21 cellular contexts compared by ENCODE assay signal in genomic region chr18:35121038-35121437, GRCh38.
DNase-seq lines count a peak whose midpoint lies in the region; ATAC-seq and TF ChIP-seq lines count a peak whose summit lies in the region.
"Had no signal": no experiment of that assay in that cellular context is flagged by ENCODE, and none has a peak within 500 bp of the region (broad histone marks: within the 10 kb centered on the region; RNA-seq: fewer than 3 reads in every experiment).

No MANE protein-coding gene starts in this region.

- H3K27me3 ChIP-seq in CD4-positive, CD25-positive, alpha-beta regulatory T cell (ENCODE audit: control insufficient read depth, insufficient read depth, low read length) = no peaks in the 10 kb centered on the region
- H3K27me3 ChIP-seq: SJSA1 had no signal

- POLR2A ChIA-PET in HEK293 (lab: Yijun Ruan, JAX) = interaction anchor here (0.6 kb wide), 1 partner anchor 14 kb away, joined by 3 read pairs; no protein-coding TSS in a partner anchor
- POLR2A ChIA-PET in naive thymus-derived CD8-positive, alpha-beta T cell (lab: Charles Lee) = no interaction called here

- no peak for ATAC-seq in CD4-positive, CD25-positive, alpha-beta regulatory T cell (ENCODE audit: low read depth in 2 of 2)
- ATAC-seq in naive thymus-derived CD8-positive, alpha-beta T cell = no peak
- ATAC-seq in GM19351 (IDR thresholded peaks at IDR 0.05; ENCODE audit: unreplicated experiment) (no peak), HG03280 (IDR thresholded peaks at IDR 0.05; ENCODE audit: unreplicated experiment) (no peak)
- ATAC-seq: A549, Panc1 had no signal

- H3K9me3 ChIP-seq in CD4-positive, CD25-positive, alpha-beta regulatory T cell (ENCODE audit: control insufficient read depth in 2 of 2, low read length in 2 of 2) = no peaks in the 10 kb centered on the region
- H3K9me3 ChIP-seq in HEK293 (ENCODE audit: control insufficient read depth, insufficient read depth, low read depth, low read length) = no peaks in the 10 kb centered on the region
- H3K9me3 ChIP-seq: A549, SJSA1 had no signal

- H3K4me3 ChIP-seq in CD4-positive, CD25-positive, alpha-beta regulatory T cell (ENCODE audit: low read depth, low read length) = no peak overlapping the region
- no peak overlapping the region for H3K4me3 ChIP-seq in HEK293 (ENCODE audit: low read depth, low read length)
- H3K4me3 ChIP-seq: A549, SJSA1 had no signal

- H3K9me3 Mint-ChIP-seq in CD4-positive, CD25-positive, alpha-beta regulatory T cell = no peaks in the 10 kb centered on the region
- H3K9me3 Mint-ChIP-seq in naive thymus-derived CD8-positive, alpha-beta T cell = no peaks in the 10 kb centered on the region
- H3K9me3 Mint-ChIP-seq: HFFc6 had no signal

- H3K4me1 Mint-ChIP-seq in CD4-positive, CD25-positive, alpha-beta regulatory T cell = peaks cover 24 to 69% (median 36%) of the 10 kb centered on the region in 4 donors
- peaks cover 29 to 83% (median 82%) of the 10 kb centered on the region in 4 donors for H3K4me1 Mint-ChIP-seq in naive thymus-derived CD8-positive, alpha-beta T cell

- no peak for DNase-seq in CD4-positive, CD25-positive, alpha-beta regulatory T cell
- no peak for DNase-seq in naive thymus-derived CD8-positive, alpha-beta T cell
- no peak for DNase-seq in activated CD4-positive, alpha-beta T cell treated with anti-CD3 and anti-CD28 coated beads for 4 hours
- DNase-seq: COR-L47; DMS79; HFFc6; KBM-7; NCI-H1436 treated with DMSO at 0.1 percent for 48 hours; NCI-H1930; NCI-H774; NK-92 treated with Interleukin-12 subunit alpha and Interleukin-12 subunit beta, amount 100 ng/mL, for 24 hours had no signal

- peaks cover 13% of the 10 kb centered on the region for H3K36me3 ChIP-seq in CD4-positive, CD25-positive, alpha-beta regulatory T cell (ENCODE audit: control insufficient read depth, insufficient read depth, low read length)
- H3K36me3 ChIP-seq in HEK293 (ENCODE audit: control insufficient read depth in 2 of 2, insufficient read depth in 1 of 2, low read length in 2 of 2) = no peaks in the 10 kb centered on the region
- H3K36me3 ChIP-seq: SJSA1 had no signal

- H3K4me1 ChIP-seq in CD4-positive, CD25-positive, alpha-beta regulatory T cell (ENCODE audit: control insufficient read depth, insufficient read depth, low read length, poor library complexity, severe bottlenecking) = no peaks in the 10 kb centered on the region
- H3K4me1 ChIP-seq in HEK293 (ENCODE audit: control insufficient read depth, insufficient read depth, low read length) = no peaks in the 10 kb centered on the region
- H3K4me1 ChIP-seq: A549, SJSA1 had no signal

- TF ChIP-seq CTCF in HEK293 (tag by site-specific recombination; IDR thresholded peaks at IDR 0.05) = no peak

- H3K27ac Mint-ChIP-seq in CD4-positive, CD25-positive, alpha-beta regulatory T cell = peak overlapping the region; percentile 1 to 87 (median 67)
- H3K27ac Mint-ChIP-seq in naive thymus-derived CD8-positive, alpha-beta T cell = peak overlapping the region in 9 of 10 donors; percentile 12 to 90 (median 75)
- H3K27ac Mint-ChIP-seq: HFFc6 had no signal

- peaks cover 22% of the 10 kb centered on the region for H3K36me3 Mint-ChIP-seq in CD4-positive, CD25-positive, alpha-beta regulatory T cell
- H3K36me3 Mint-ChIP-seq in naive thymus-derived CD8-positive, alpha-beta T cell = peaks cover 0 to 12% (median 10%) of the 10 kb centered on the region in 3 donors

- no peak overlapping the region for H3K4me3 Mint-ChIP-seq in CD4-positive, CD25-positive, alpha-beta regulatory T cell
- H3K4me3 Mint-ChIP-seq in naive thymus-derived CD8-positive, alpha-beta T cell = no peak overlapping the region
- H3K4me3 Mint-ChIP-seq: B cell, CD14-positive monocyte, HFFc6 had no signal

- CTCF ChIA-PET in HEK293 (lab: Yijun Ruan, JAX) = no interaction called here

- H3K27me3 Mint-ChIP-seq in CD4-positive, CD25-positive, alpha-beta regulatory T cell = no peaks in the 10 kb centered on the region
- H3K27me3 Mint-ChIP-seq in naive thymus-derived CD8-positive, alpha-beta T cell = no peaks in the 10 kb centered on the region
- H3K27me3 Mint-ChIP-seq: B cell had no signal

- H3K27ac ChIP-seq in CD4-positive, CD25-positive, alpha-beta regulatory T cell (ENCODE audit: insufficient read depth, low read length, poor library complexity, severe bottlenecking) = no peak overlapping the region
- no peak overlapping the region for H3K27ac ChIP-seq in HEK293 (ENCODE audit: extremely low read depth, low read depth, low read length)
- H3K27ac ChIP-seq in cingulate gyrus (ENCODE audit: low read depth, low read length) = peak overlapping the region; percentile 42
- H3K27ac ChIP-seq: A549, HL-60, SJSA1 had no signal

TF ChIP-seq in HEK293, 187 proteins besides CTCF, POLR2A, EP300 and RAD21:
- TF ChIP-seq SCRT2 (tag by site-specific recombination; IDR thresholded peaks at IDR 0.05) (peak; percentile 47), SP7 (tag by site-specific recombination; IDR thresholded peaks at IDR 0.05) (no peak)
